8 cellular contexts compared by ENCODE assay signal in the genomic region with DNA sequence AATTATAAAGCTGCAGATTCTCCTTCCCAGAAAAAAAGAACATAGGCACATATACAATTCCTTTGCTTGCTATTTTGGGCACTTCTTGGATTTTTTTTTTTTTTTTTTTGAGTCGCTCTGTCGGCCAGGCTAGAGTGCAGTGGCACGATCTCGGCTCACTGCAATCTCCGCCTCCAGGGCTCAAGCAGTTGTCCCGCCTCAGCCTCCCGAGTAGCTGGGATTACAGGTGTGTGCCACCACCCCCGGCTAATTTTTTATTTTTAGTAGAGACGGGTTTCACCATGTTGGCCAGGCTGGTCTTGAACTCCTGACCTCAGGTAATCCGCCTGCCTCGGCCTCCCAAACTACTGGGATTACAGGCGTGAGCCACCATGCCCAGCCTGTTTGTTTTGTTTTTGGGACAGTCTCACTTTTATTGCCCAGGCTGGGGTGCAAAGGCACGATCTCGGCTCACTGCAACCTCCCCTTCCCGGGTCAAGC. TPM values are rescaled to one million over a fixed set of nuclear protein-coding genes. Genes with fewer than 3 reads are reported as not detected.
DNase-seq lines count a peak whose midpoint lies in the region; TF ChIP-seq lines count a peak whose summit lies in the region.
"Not testable (repeated sequence)": the region's sequence is repeated elsewhere in the genome, so short reads cannot be mapped to it uniquely, and the experiment has no call there.

No MANE protein-coding gene starts in this region.

- POLR2A ChIA-PET in A673 (lab: Charles Lee; ENCODE audit: low non-redundant PET), result not testable (repeated sequence)

- peaks cover 44% of the 10 kb centered on the region for H3K36me3 ChIP-seq in A673 (ENCODE audit: insufficient read depth, low read length, poor library complexity, severe bottlenecking)
- peaks cover 55% of the 10 kb centered on the region for H3K36me3 ChIP-seq in SJSA1
- H3K36me3 ChIP-seq in stomach, result peaks cover 0 to 25% (median 18%) of the 10 kb centered on the region in 4 donors

- not testable (repeated sequence) for TF ChIP-seq CTCF in A673 (conservative IDR thresholded peaks at IDR 0.05; ENCODE audit: low read depth, low read length); HFFc6 (IDR thresholded peaks at IDR 0.05); dorsolateral prefrontal cortex (IDR thresholded peaks at IDR 0.05 in 54 of 56, conservative IDR thresholded peaks at IDR 0.05 in 2 of 56; ENCODE audit: low read depth in 1 of 56, partially characterized antibody in 56 of 56); neural crest cell (conservative IDR thresholded peaks at IDR 0.05); stomach (IDR thresholded peaks at IDR 0.05)

- WGBS in stomach, 5 donors, result 83 to 92% (median 90%) methylated on average over 15 of the region's 15 CpGs

- not testable (repeated sequence) for TF ChIP-seq POLR2A in stomach (IDR thresholded peaks at IDR 0.05)

- not testable (repeated sequence) for H3K27me3 ChIP-seq in A673 (replicated peaks; ENCODE audit: insufficient read depth, low read depth, low read length, poor library complexity); SJSA1 (replicated peaks); dorsolateral prefrontal cortex; layer of hippocampus (ENCODE audit: control insufficient read depth, insufficient read depth, low read length); stomach

- CTCF ChIA-PET in A673 (lab: Charles Lee), result interaction anchor here (1.4 kb wide), 1 partner anchor 90 kb away, joined by 5 read pairs; no protein-coding TSS in a partner anchor
- CTCF ChIA-PET in activated naive CD4-positive, alpha-beta T cell treated with anti-CD3 and anti-CD28 coated beads for 36 hours (lab: Charles Lee), result interaction anchor here (0.6 to 1.5 kb wide), 2 partner anchors 9 to 458 kb away, joined by 3 to 4 read pairs; no protein-coding TSS in a partner anchor

- DNase-seq in A673 (ENCODE audit: low spot score); HFFc6; SJSA1 (ENCODE audit: low read depth in 1 of 2, low spot score in 2 of 2); activated naive CD4-positive, alpha-beta T cell treated with anti-CD3 and anti-CD28 coated beads for 36 hours; dorsolateral prefrontal cortex; neural crest cell (ENCODE audit: low read depth, low spot score); stomach: not testable (repeated sequence)

- not testable (repeated sequence) for BruUV-seq in A673 (replicated peaks; lab: Mats Ljungman, UMichigan)

- not testable (repeated sequence) for TF ChIP-seq EP300 in stomach (IDR thresholded peaks at IDR 0.05)

- H3K9me3 Mint-ChIP-seq in HFFc6; activated naive CD4-positive, alpha-beta T cell treated with anti-CD3 and anti-CD28 coated beads for 36 hours; neural crest cell: not testable (repeated sequence)

- intact Hi-C loops in A673 (cut with micrococcal nuclease; ENCODE audit: unreplicated experiment); dorsolateral prefrontal cortex (cut with DNase I): not testable (repeated sequence)
- intact Hi-C loops in activated naive CD4-positive, alpha-beta T cell treated with anti-CD3 and anti-CD28 coated beads for 36 hours (cut with micrococcal nuclease), result loop anchor here (5.0 kb wide), 1 partner anchor 351 kb away; the partner anchor contains the start of gene NEMP1
- intact Hi-C loops in stomach (cut with DNase I; ENCODE audit: low total_unique reads), result loop anchor here (10.0 kb wide), 1 partner anchor 81 kb away; the partner anchor contains the start of gene ATP5F1B

- H3K4me1 ChIP-seq in A673 (ENCODE audit: insufficient read depth, low read length, poor library complexity, severe bottlenecking) (peaks cover 23% of the 10 kb centered on the region), SJSA1 (replicated peaks) (peaks cover 22% of the 10 kb centered on the region), stomach (peaks cover 31 to 44% (median 42%) of the 10 kb centered on the region in 4 donors)

- not testable (repeated sequence) for H3K27me3 Mint-ChIP-seq in HFFc6 (ENCODE audit: insufficient read depth); activated naive CD4-positive, alpha-beta T cell treated with anti-CD3 and anti-CD28 coated beads for 36 hours (ENCODE audit: low read depth); neural crest cell (ENCODE audit: low read depth)

- H3K4me1 Mint-ChIP-seq in HFFc6 (ENCODE audit: low read depth) (peaks cover 39% of the 10 kb centered on the region), neural crest cell (peaks cover 43% of the 10 kb centered on the region)
- H3K4me1 Mint-ChIP-seq in activated naive CD4-positive, alpha-beta T cell treated with anti-CD3 and anti-CD28 coated beads for 36 hours (ENCODE audit: low read depth), result peaks cover 35% of the 10 kb centered on the region

- peak overlapping the region; percentile 100 for H3K27ac Mint-ChIP-seq in HFFc6
- H3K27ac Mint-ChIP-seq in activated naive CD4-positive, alpha-beta T cell treated with anti-CD3 and anti-CD28 coated beads for 36 hours, result peak overlapping the region; percentile 99
- H3K27ac Mint-ChIP-seq in neural crest cell (ENCODE audit: unreplicated experiment), result peak overlapping the region; percentile 99

- peak overlapping the region; percentile 96 for H3K27ac ChIP-seq in A673 (ENCODE audit: low read depth, low read length, poor library complexity, severe bottlenecking)
- H3K27ac ChIP-seq in SJSA1, result peak overlapping the region; percentile 58
- peak overlapping the region in 56 of 59 donors; percentile 85 to 99 (median 96) for H3K27ac ChIP-seq in dorsolateral prefrontal cortex
- H3K27ac ChIP-seq in layer of hippocampus (ENCODE audit: low read depth, low read length), result peak overlapping the region; percentile 96
- H3K27ac ChIP-seq in stomach, result peak overlapping the region; percentile 26 to 96 (median 90)

- H3K36me3 Mint-ChIP-seq in HFFc6 (ENCODE audit: low read depth) (peaks cover 39% of the 10 kb centered on the region), neural crest cell (ENCODE audit: low read depth) (peaks cover 19% of the 10 kb centered on the region)
- peaks cover 72% of the 10 kb centered on the region for H3K36me3 Mint-ChIP-seq in activated naive CD4-positive, alpha-beta T cell treated with anti-CD3 and anti-CD28 coated beads for 36 hours (ENCODE audit: low read depth)

- H3K9me3 ChIP-seq in A673 (ENCODE audit: low read depth, low read length, poor library complexity, severe bottlenecking); SJSA1 (replicated peaks); stomach: not testable (repeated sequence)

- peak overlapping the region; percentile 100 for H3K4me3 Mint-ChIP-seq in HFFc6
- H3K4me3 Mint-ChIP-seq in activated naive CD4-positive, alpha-beta T cell treated with anti-CD3 and anti-CD28 coated beads for 36 hours, result peak overlapping the region; percentile 99
- peak overlapping the region; percentile 98 for H3K4me3 Mint-ChIP-seq in neural crest cell

- peak overlapping the region; percentile 89 for H3K4me3 ChIP-seq in A673 (ENCODE audit: low read depth, low read length, poor library complexity, severe bottlenecking)
- not testable (repeated sequence) for H3K4me3 ChIP-seq in SJSA1
- H3K4me3 ChIP-seq in dorsolateral prefrontal cortex, result peak overlapping the region in 44 of 59 donors; percentile 63 to 99 (median 89)
- H3K4me3 ChIP-seq in stomach, result peak overlapping the region in 1 of 4 donors; percentile 13

RNA-seq across cellular contexts. Expression of gene NACA, which starts 1.1 kb away (rescaled TPM):
- total RNA-seq in A673 (2021) (906 and 908 TPM in 2 replicates), dorsolateral prefrontal cortex (100 to 1,000 TPM; 265 to 487 (median 373) TPM), neural crest cell (1,026 and 1,074 TPM in 2 replicates), stomach (1,000 to 10,000 TPM in 2 of 5 donors, 100 to 1,000 TPM in 3; 366 to 1,322 (median 558) TPM)
- 100 to 1,000 TPM; 716 to 840 (median 802) TPM for total RNA-seq in HFFc6 (2021; fragmentation: NEBNext Ultra II Directional; extraction: Animal tissue kit (Norgen Biotek cat#: 25700))
- 1,148 and 1,246 TPM in 2 replicates for total RNA-seq in SJSA1 (2014; rRNA removed; shearing (Covaris generic))
- 1,000 to 10,000 TPM; 1,279 to 1,321 TPM for total RNA-seq in activated naive CD4-positive, alpha-beta T cell treated with anti-CD3 and anti-CD28 coated beads for 36 hours
- polyA plus RNA-seq in stomach, result 1,000 to 10,000 TPM; 1,626 to 2,450 (median 1,999) TPM

RNA-seq across cellular contexts. Expression of gene PRIM1, which starts 25.9 kb away (rescaled TPM):
- total RNA-seq in A673 (2021) (51.9 and 66.2 TPM in 2 replicates), dorsolateral prefrontal cortex (10 to 100 TPM in 64 of 120 experiments, 1 to 10 TPM in 56; 5.5 to 17.4 (median 10.2) TPM), neural crest cell (45.7 and 47.3 TPM in 2 replicates), stomach (10 to 100 TPM in 3 of 5 donors, 1 to 10 TPM in 1, not detected in 1; 5.2 to 45.5 (median 16.8) TPM)
- 10 to 100 TPM in 4 of 6 experiments, 1 to 10 TPM in 2; 5.8 to 13.1 (median 10.7) TPM for total RNA-seq in HFFc6 (2021; fragmentation: NEBNext Ultra II Directional; extraction: Animal tissue kit (Norgen Biotek cat#: 25700))
- total RNA-seq in SJSA1 (2014; rRNA removed; shearing (Covaris generic)), result 28.0 and 31.1 TPM in 2 replicates
- 10 to 100 TPM; 74.9 to 75.0 TPM for total RNA-seq in activated naive CD4-positive, alpha-beta T cell treated with anti-CD3 and anti-CD28 coated beads for 36 hours
- 1 to 10 TPM; 4.3 to 5.7 (median 5.0) TPM for polyA plus RNA-seq in stomach

RNA-seq across cellular contexts. Expression of gene HSD17B6, which starts 36.9 kb away (rescaled TPM):
- total RNA-seq in A673 (2021) (0.39 and 1.2 TPM in 2 replicates), dorsolateral prefrontal cortex (10 to 100 TPM in 94 of 120 experiments, 1 to 10 TPM in 26; 5.9 to 37.3 (median 12.2) TPM), neural crest cell (2.6 and 2.7 TPM in 2 replicates), stomach (1 to 10 TPM in 4 of 5 donors, not detected in 1; 4.4 to 8.0 (median 6.2) TPM)
- 1 to 10 TPM in 5 of 6 experiments, under 1 TPM in 1; 0.88 to 3.2 (median 1.6) TPM for total RNA-seq in HFFc6 (2021; fragmentation: NEBNext Ultra II Directional; extraction: Animal tissue kit (Norgen Biotek cat#: 25700))
- total RNA-seq in SJSA1 (2014; rRNA removed; shearing (Covaris generic)), result 20.9 and 26.9 TPM in 2 replicates
- 1 to 10 TPM; 3.5 to 3.7 TPM for total RNA-seq in activated naive CD4-positive, alpha-beta T cell treated with anti-CD3 and anti-CD28 coated beads for 36 hours
- 10 to 100 TPM in 1 of 3 donors, 1 to 10 TPM in 2; 4.9 to 11.3 (median 5.4) TPM for polyA plus RNA-seq in stomach

RNA-seq across cellular contexts. Expression of gene PTGES3, which starts 38.2 kb away (rescaled TPM):
- total RNA-seq in A673 (2021) (413 and 450 TPM in 2 replicates), dorsolateral prefrontal cortex (100 to 1,000 TPM; 109 to 354 (median 170) TPM), neural crest cell (282 and 284 TPM in 2 replicates), stomach (100 to 1,000 TPM in 1 of 5 donors, 10 to 100 TPM in 4; 43.3 to 120 (median 78.8) TPM)
- total RNA-seq in HFFc6 (2021; fragmentation: NEBNext Ultra II Directional; extraction: Animal tissue kit (Norgen Biotek cat#: 25700)), result 100 to 1,000 TPM; 177 to 229 (median 216) TPM
- total RNA-seq in SJSA1 (2014; rRNA removed; shearing (Covaris generic)), result 84.7 and 112 TPM in 2 replicates
- 100 to 1,000 TPM; 289 to 293 TPM for total RNA-seq in activated naive CD4-positive, alpha-beta T cell treated with anti-CD3 and anti-CD28 coated beads for 36 hours
- polyA plus RNA-seq in stomach, result 100 to 1,000 TPM in 2 of 3 donors, 10 to 100 TPM in 1; 97.7 to 145 (median 113) TPM
